In the genomic region with DNA sequence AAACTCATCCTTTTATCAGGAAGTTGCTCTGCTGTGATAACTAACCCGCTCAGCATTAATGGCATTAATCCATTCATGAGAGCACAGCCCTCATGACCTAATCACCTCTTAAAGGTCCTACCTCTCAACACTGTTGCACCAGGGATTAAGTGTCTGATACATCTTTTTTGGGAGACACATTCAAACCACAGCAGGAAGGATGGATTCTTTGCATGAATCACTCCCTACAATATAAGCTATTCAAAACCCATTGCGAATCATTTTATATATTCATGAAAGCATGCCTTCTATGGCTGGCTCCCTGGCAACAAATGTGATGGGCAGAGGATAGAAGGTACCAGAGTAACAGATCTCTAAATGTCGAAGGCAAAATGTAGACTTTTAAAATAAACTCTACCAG, we compare ENCODE assay signal across 26 cellular contexts. TPM values are rescaled to one million over a fixed set of nuclear protein-coding genes. Genes with fewer than 3 reads are reported as not detected.
DNase-seq lines count a peak whose midpoint lies in the region; ATAC-seq and TF ChIP-seq lines count a peak whose summit lies in the region.
"Had no signal": no experiment of that assay in that cellular context is flagged by ENCODE, and none has a peak within 500 bp of the region (broad histone marks: within the 10 kb centered on the region; RNA-seq: fewer than 3 reads in every experiment).

No MANE protein-coding gene starts in this region.

- H3K27ac ChIP-seq in mammary epithelial cell (ENCODE audit: insufficient read depth, low read depth, low read length) (no peak overlapping the region), neutrophil (peak overlapping the region; percentile 2)
- H3K27ac ChIP-seq: C4-2B, PC-9, testis, VCaP had no signal

- H3K4me3 ChIP-seq in mammary epithelial cell (replicated peaks in 1 of 3; ENCODE audit: insufficient read depth in 1 of 3, low read depth in 2 of 3, low read length in 3 of 3) (no peak overlapping the region), neutrophil (ENCODE audit: low read depth in 1 of 2, low read length in 1 of 2) (no peak overlapping the region)
- H3K4me3 ChIP-seq: PC-9, testis had no signal

- intact Hi-C loops in mammary epithelial cell (cut with micrococcal nuclease), result no loop called here

- no peaks in the 10 kb centered on the region for H3K4me1 ChIP-seq in mammary epithelial cell (ENCODE audit: insufficient read depth, low read length)
- peaks cover 3 to 6% of the 10 kb centered on the region in 2 experiments for H3K4me1 ChIP-seq in neutrophil (ENCODE audit: control insufficient read depth in 1 of 2, insufficient read depth in 1 of 2, low read depth in 1 of 2, low read length in 1 of 2)
- H3K4me1 ChIP-seq: testis had no signal

- H3K27me3 ChIP-seq in mammary epithelial cell (ENCODE audit: insufficient read depth, low read length) (no peaks in the 10 kb centered on the region), neutrophil (no peaks in the 10 kb centered on the region)
- H3K27me3 ChIP-seq: testis had no signal

- no peak overlapping the region for H2AFZ ChIP-seq in mammary epithelial cell (ENCODE audit: low read depth, low read length)
- H2AFZ ChIP-seq: PC-9 had no signal

- DNase-seq in COLO829 (ENCODE audit: low spot score), result peak; percentile 55
- DNase-seq in HT1080 (ENCODE audit: low read depth), result peak; percentile 47
- peak; percentile 11 for DNase-seq in mammary epithelial cell
- no peak for DNase-seq in DMS53 (lab: John Stamatoyannopoulos, UW)
- DNase-seq in HPDE6-E6E7 (ENCODE audit: extremely low spot score), result no peak
- DNase-seq in activated T-cell treated with anti-CD3 and anti-CD28 coated beads, Interleukin-2, amount 50 U/mL, for 1 hour, result no peak
- DNase-seq: activated CD4-positive, alpha-beta T cell treated with anti-CD3 and anti-CD28 coated beads for 48 hours; activated gamma-delta T cell; activated naive CD8-positive, alpha-beta T cell treated with anti-CD3 and anti-CD28 coated beads, Interleukin-2, amount 10 ng/mL, durations not matched to agents 7 days and 5 days; activated T-cell treated with anti-CD3 and anti-CD28 coated beads, Interleukin-2, amount 50 U/mL, for 24 hours; Karpas-422; naive B cell; NCI-H1694 treated with DMSO at 0.1 percent for 48 hours; NCI-H2171; NCI-H510A treated with DMSO at 0.1 percent for 48 hours; nucleus accumbens; PC-9; Right ventricle myocardium superior; stimulated activated naive CD4-positive, alpha-beta T cell treated with Interleukin-2 at 50 U/mL for 16 hours; T-helper 9 cell; testis had no signal

- CTCF ChIA-PET in mammary epithelial cell (lab: Charles Lee; ENCODE audit: low non-redundant PET), result no interaction called here

- 96% methylated on average over 3 of the region's 3 CpGs for WGBS in mammary epithelial cell (ENCODE audit: low coverage, missing lambda C conversion rate)

- H3K9me3 ChIP-seq in mammary epithelial cell (replicated peaks; ENCODE audit: insufficient read depth, low read length) (no peaks in the 10 kb centered on the region), neutrophil (no peaks in the 10 kb centered on the region)
- H3K9me3 ChIP-seq: testis had no signal

- no peak overlapping the region for H3K4me2 ChIP-seq in mammary epithelial cell (ENCODE audit: insufficient read depth, low read depth, low read length)
- H3K4me2 ChIP-seq: PC-9 had no signal

- H4K20me1 ChIP-seq in mammary epithelial cell (ENCODE audit: insufficient read depth, low read length), result no peaks in the 10 kb centered on the region

- in situ Hi-C loops in mammary epithelial cell (cut with MboI; ENCODE audit: low sequenced_read_pairs in 2 of 2), result loop anchor here in 1 of 2 donors (25.0 kb wide), 1 partner anchor 1406 kb away; no protein-coding TSS in a partner anchor

- dilution Hi-C loops in mammary epithelial cell (cut with HindIII; ENCODE audit: low sequenced_read_pairs), result no loop called here

- H3K36me3 ChIP-seq in mammary epithelial cell (ENCODE audit: insufficient read depth, low read length) (no peaks in the 10 kb centered on the region), neutrophil (no peaks in the 10 kb centered on the region)

- no peak overlapping the region for H3K9ac ChIP-seq in mammary epithelial cell (ENCODE audit: insufficient read depth, low read length)

- BruUV-seq in mammary epithelial cell (replicated peaks; lab: Mats Ljungman, UMichigan), result no TSS peak

- no peaks in the 10 kb centered on the region for H3K79me2 ChIP-seq in mammary epithelial cell (ENCODE audit: insufficient read depth, low read length)

- TF ChIP-seq CTCF in mammary epithelial cell (conservative IDR thresholded peaks at IDR 0.05 in 1 of 2, IDR thresholded peaks at IDR 0.05 in 1 of 2; ENCODE audit: extremely low read depth in 1 of 2, insufficient read depth in 1 of 2, low read depth in 1 of 2, low read length in 2 of 2) (no peak), neutrophil (IDR thresholded peaks at IDR 0.05) (no peak)

- no peak for ATAC-seq in HG02610 (IDR thresholded peaks at IDR 0.05; ENCODE audit: unreplicated experiment)

RNA-seq across cellular contexts. Expression of a gene that starts 27.6 kb away (rescaled TPM):
- not detected in 2 replicates for total RNA-seq in HT1080 (2014; rRNA removed; shearing (Covaris generic))
- 0.10 TPM in 1 of 2 replicates, not detected in the other for polyA plus RNA-seq in HT1080 (2015; cell fraction: cytosol; rRNA removed)
- not detected in 2 replicates for polyA plus RNA-seq in HT1080 (2015; cell fraction: nucleus; rRNA removed)
- total RNA-seq in mammary epithelial cell, result under 1 TPM in 1 of 2 donors, not detected in 1; under 0.01 TPM
- polyA plus RNA-seq in mammary epithelial cell, result 0.03 TPM
- not detected for polyA minus RNA-seq in mammary epithelial cell
- total RNA-seq: astrocyte had no signal

RNA-seq across cellular contexts. Expression of a gene that starts 35.4 kb away (rescaled TPM):
- 147 and 152 TPM in 2 replicates for total RNA-seq in HT1080 (2014; rRNA removed; shearing (Covaris generic))
- polyA plus RNA-seq in HT1080 (2015; cell fraction: cytosol; rRNA removed), result 125 and 130 TPM in 2 replicates
- 48.7 and 49.2 TPM in 2 replicates for polyA plus RNA-seq in HT1080 (2015; cell fraction: nucleus; rRNA removed)
- total RNA-seq in mammary epithelial cell, result 10 to 100 TPM; 26.7 to 46.1 TPM
- 75.7 TPM for polyA plus RNA-seq in mammary epithelial cell
- polyA minus RNA-seq in mammary epithelial cell, result 44.6 TPM

Comparison
In these comparisons a context has a peak if more than half of its experiments do, and no peak if none do; other contexts are left out.
1. DNase-seq: peak in COLO829 (single experiment), HT1080 (single experiment) and mammary epithelial cell (single experiment); none in DMS53 (single experiment), HPDE6-E6E7 (single experiment) and activated T-cell treated with anti-CD3 and anti-CD28 coated beads, Interleukin-2, amount 50 U/mL, for 1 hour (single experiment).